10 cellular contexts compared by ENCODE assay signal in genomic region chr7:155257482-155258232, GRCh38. TPM values are rescaled to one million over a fixed set of nuclear protein-coding genes. Genes with fewer than 3 reads are reported as not detected.
DNase-seq lines count a peak whose midpoint lies in the region; ATAC-seq and TF ChIP-seq lines count a peak whose summit lies in the region.
"Had no signal": no experiment of that assay in that cellular context is flagged by ENCODE, and none has a peak within 500 bp of the region (broad histone marks: within the 10 kb centered on the region; RNA-seq: fewer than 3 reads in every experiment).

No MANE protein-coding gene starts in this region.

- H3K9me3 Mint-ChIP-seq in mesothelial cell of epicardium = no peaks in the 10 kb centered on the region
- H3K9me3 Mint-ChIP-seq: activated B cell treated with CpG ODN at 0.5 μM for 24 hours had no signal

- peak overlapping the region; percentile 25 for H3K27ac ChIP-seq in epithelial cell of prostate
- H3K27ac ChIP-seq in urinary bladder (ENCODE audit: low read depth) = peak overlapping the region; percentile 74
- no peak overlapping the region for H3K27ac ChIP-seq in MM.1S (ENCODE audit: low read length)
- H3K27ac ChIP-seq: 22Rv1 had no signal

- no peaks in the 10 kb centered on the region for H3F3A ChIP-seq in MM.1S (ENCODE audit: insufficient read depth, low read length)

- no peaks in the 10 kb centered on the region for H3K79me2 ChIP-seq in MM.1S (ENCODE audit: low read length)

- no peaks in the 10 kb centered on the region for H3K27me3 Mint-ChIP-seq in mesothelial cell of epicardium (ENCODE audit: low read depth)

- peaks cover 50% of the 10 kb centered on the region for H3K27me3 ChIP-seq in MM.1S (replicated peaks; ENCODE audit: insufficient read depth, low read length)

- H3K9ac ChIP-seq in MM.1S (ENCODE audit: low read length) = no peak overlapping the region

- H4K20me1 ChIP-seq in MM.1S (ENCODE audit: insufficient read depth, low read length) = no peaks in the 10 kb centered on the region

- DNase-seq in DMS 273 (lab: John Stamatoyannopoulos, UW; ENCODE audit: unreplicated experiment) = peak; percentile 50
- DNase-seq in DMS 273 treated with DMSO at 0.1 percent for 48 hours (lab: John Stamatoyannopoulos, UW) = no peak
- DNase-seq in epithelial cell of prostate (ENCODE audit: low read depth, low spot score) = peak; percentile 26
- DNase-seq in mesothelial cell of epicardium (ENCODE audit: low spot score in 2 of 2, unreplicated experiment in 2 of 2) = no peak
- DNase-seq in MM.1S = no peak
- no peak for DNase-seq in DMS153 (lab: John Stamatoyannopoulos, UW)
- DNase-seq: activated B cell treated with CpG ODN at 0.5 μM for 24 hours had no signal

- H3K4me2 ChIP-seq in MM.1S (ENCODE audit: low read depth, low read length) = no peak overlapping the region

- WGBS in urinary bladder = 45% methylated on average over 30 of the region's 30 CpGs

- no peak overlapping the region for H3K4me3 Mint-ChIP-seq in mesothelial cell of epicardium
- H3K4me3 Mint-ChIP-seq: activated B cell treated with CpG ODN at 0.5 μM for 24 hours had no signal

- peak overlapping the region; percentile 32 for H3K27ac Mint-ChIP-seq in mesothelial cell of epicardium
- H3K27ac Mint-ChIP-seq: activated B cell treated with CpG ODN at 0.5 μM for 24 hours had no signal

- H3K36me3 ChIP-seq in urinary bladder (ENCODE audit: insufficient read depth) (no peaks in the 10 kb centered on the region), MM.1S (replicated peaks; ENCODE audit: insufficient read depth, low read length) (no peaks in the 10 kb centered on the region)

- ATAC-seq in GM19351 (IDR thresholded peaks at IDR 0.05; ENCODE audit: unreplicated experiment) = no peak

- H3K4me3 ChIP-seq in urinary bladder (ENCODE audit: low read depth, low read length) (no peak overlapping the region), MM.1S (ENCODE audit: low read length) (no peak overlapping the region)

- no peak for TF ChIP-seq CTCF in mesothelial cell of epicardium (IDR thresholded peaks at IDR 0.05; ENCODE audit: unreplicated experiment)
- no peak for TF ChIP-seq CTCF in MM.1S (IDR thresholded peaks at IDR 0.05; ENCODE audit: low read length)

- H3K9me3 ChIP-seq in MM.1S (replicated peaks; ENCODE audit: insufficient read depth, low read length) = no peaks in the 10 kb centered on the region

- H3K36me3 Mint-ChIP-seq in mesothelial cell of epicardium = no peaks in the 10 kb centered on the region

- H3K4me1 Mint-ChIP-seq in mesothelial cell of epicardium = peaks cover 25% of the 10 kb centered on the region
- H3K4me1 Mint-ChIP-seq: activated B cell treated with CpG ODN at 0.5 μM for 24 hours had no signal

- no peak overlapping the region for H2AFZ ChIP-seq in MM.1S (ENCODE audit: low read length)

- H3K9me2 ChIP-seq in MM.1S (replicated peaks; ENCODE audit: insufficient read depth, low read length) = no peaks in the 10 kb centered on the region

- H3K4me1 ChIP-seq in urinary bladder (ENCODE audit: insufficient read depth) (no peaks in the 10 kb centered on the region), MM.1S (ENCODE audit: low read length) (no peaks in the 10 kb centered on the region)

RNA-seq across cellular contexts. Expression of gene INSIG1, which starts 40.0 kb away (rescaled TPM):
- 38.2 to 44.3 TPM (median 39.1 TPM) in 3 replicates for total RNA-seq in mesothelial cell of epicardium
- total RNA-seq in urinary bladder = 72.2 TPM
- 38.1 TPM for polyA plus RNA-seq in urinary bladder

Comparison
In these comparisons a context has a peak if more than half of its experiments do, and no peak if none do; other contexts are left out.
1. DNase-seq: peak in DMS 273 (single experiment) and epithelial cell of prostate (single experiment); none in DMS 273 treated with DMSO at 0.1 percent for 48 hours (single experiment), mesothelial cell of epicardium (0 of 2), MM.1S (single experiment) and DMS153 (single experiment).